ENCODE assay signal across 1 cellular context in genomic region chr1:209756608-209757445, GRCh38.
TF ChIP-seq lines count a peak whose summit lies in the region.

No MANE protein-coding gene starts in this region.

TF ChIP-seq in GM23338, 12 proteins besides CTCF, POLR2A, EP300 and RAD21 (continued from another document):
- no peak for TF ChIP-seq ZNF462 (CRISPR knock-in tag; IDR thresholded peaks at IDR 0.05)
- TF ChIP-seq CREB1 (CRISPR knock-in tag; IDR thresholded peaks at IDR 0.05; ENCODE audit: low read depth), result no peak
- TF ChIP-seq ZNF114 (CRISPR knock-in tag; IDR thresholded peaks at IDR 0.05), result no peak
- TF ChIP-seq POLR2AphosphoS5 (IDR thresholded peaks at IDR 0.05; ENCODE audit: low read depth), result no peak
